In genomic region chr15:80970018-80970657, GRCh38 we compare ENCODE assay signal across 8 cellular contexts. TPM values are rescaled to one million over a fixed set of nuclear protein-coding genes. Genes with fewer than 3 reads are reported as not detected.
DNase-seq lines count a peak whose midpoint lies in the region; ATAC-seq and TF ChIP-seq lines count a peak whose summit lies in the region.

No MANE protein-coding gene starts in this region.

- peak; percentile 61 for DNase-seq in Daoy (ENCODE audit: low read depth)
- DNase-seq in HUDEP-2 (lab: John Stamatoyannopoulos, UW; ENCODE audit: unreplicated experiment in 76 of 76): peak in 53 of 76 experiments; percentile 6 to 76 (median 47)
- DNase-seq in activated T-cell treated with anti-CD3 and anti-CD28 coated beads, Interleukin-2, amount 50 U/mL, for 24 hours: peak; percentile 61
- peak in 1 of 2 donors; percentile 70 for DNase-seq in fibroblast of lung (ENCODE audit: low read depth in 2 of 2)
- no peak for DNase-seq in type B pancreatic cell (ENCODE audit: extremely low spot score, unreplicated experiment)

- TF ChIP-seq CTCF in fibroblast of lung (conservative IDR thresholded peaks at IDR 0.05 in 1 of 2, IDR thresholded peaks at IDR 0.05 in 1 of 2; ENCODE audit: low read depth in 1 of 2, low read length in 2 of 2): peak; percentile 68 to 72
- peak; percentile 72 for TF ChIP-seq CTCF in neutrophil (IDR thresholded peaks at IDR 0.05)
- TF ChIP-seq CTCF in type B pancreatic cell (conservative IDR thresholded peaks at IDR 0.05): peak; percentile 96

- H3K4me1 ChIP-seq in fibroblast of lung (ENCODE audit: control insufficient read depth, extremely low read depth, insufficient read depth, low read length) (peaks cover 3% of the 10 kb centered on the region), neutrophil (ENCODE audit: control insufficient read depth in 1 of 2, insufficient read depth in 1 of 2, low read depth in 1 of 2, low read length in 1 of 2) (no peaks in the 10 kb centered on the region)

- no peaks in the 10 kb centered on the region for H3K79me2 ChIP-seq in fibroblast of lung (ENCODE audit: control insufficient read depth, insufficient read depth, low read length)

- H3K9me3 Mint-ChIP-seq in activated T-cell treated with anti-CD3 and anti-CD28 coated beads, Interleukin-2, amount 50 U/mL, for 24 hours: no peaks in the 10 kb centered on the region
- H3K9me3 Mint-ChIP-seq in type B pancreatic cell: no peaks in the 10 kb centered on the region

- ATAC-seq in GM19328 (IDR thresholded peaks at IDR 0.05; ENCODE audit: unreplicated experiment): no peak

- H3K4me3 ChIP-seq in fibroblast of lung (replicated peaks in 1 of 4; ENCODE audit: control extremely low read depth in 1 of 4, insufficient read depth in 1 of 4, low read depth in 3 of 4, low read length in 4 of 4) (no peak overlapping the region), neutrophil (ENCODE audit: low read depth in 1 of 2, low read length in 1 of 2) (no peak overlapping the region)

- H4K20me1 ChIP-seq in fibroblast of lung (ENCODE audit: control insufficient read depth, extremely low read depth, insufficient read depth, low read length): no peaks in the 10 kb centered on the region

- H3K36me3 ChIP-seq in fibroblast of lung (ENCODE audit: control insufficient read depth, insufficient read depth, low read length): no peaks in the 10 kb centered on the region
- peaks cover 46% of the 10 kb centered on the region for H3K36me3 ChIP-seq in neutrophil

- H3K4me2 ChIP-seq in fibroblast of lung (ENCODE audit: extremely low read depth, insufficient read depth, low read length): no peak overlapping the region

- H3K4me1 Mint-ChIP-seq in activated T-cell treated with anti-CD3 and anti-CD28 coated beads, Interleukin-2, amount 50 U/mL, for 24 hours (ENCODE audit: low read depth): peaks cover 16% of the 10 kb centered on the region
- H3K4me1 Mint-ChIP-seq in type B pancreatic cell (ENCODE audit: unreplicated experiment): peaks cover 19% of the 10 kb centered on the region

- no peak overlapping the region for H2AFZ ChIP-seq in fibroblast of lung (ENCODE audit: low read length)

- H3K36me3 Mint-ChIP-seq in activated T-cell treated with anti-CD3 and anti-CD28 coated beads, Interleukin-2, amount 50 U/mL, for 24 hours (ENCODE audit: low read depth): peaks cover 81% of the 10 kb centered on the region
- peaks cover 9% of the 10 kb centered on the region for H3K36me3 Mint-ChIP-seq in type B pancreatic cell

- H3K27ac Mint-ChIP-seq in activated T-cell treated with anti-CD3 and anti-CD28 coated beads, Interleukin-2, amount 50 U/mL, for 24 hours: no peak overlapping the region
- H3K27ac Mint-ChIP-seq in type B pancreatic cell: peak overlapping the region; percentile 50

- no peaks in the 10 kb centered on the region for H3K27me3 Mint-ChIP-seq in activated T-cell treated with anti-CD3 and anti-CD28 coated beads, Interleukin-2, amount 50 U/mL, for 24 hours
- no peaks in the 10 kb centered on the region for H3K27me3 Mint-ChIP-seq in type B pancreatic cell

- H3K27me3 ChIP-seq in fibroblast of lung (ENCODE audit: control insufficient read depth, insufficient read depth, low read length): no peaks in the 10 kb centered on the region
- no peaks in the 10 kb centered on the region for H3K27me3 ChIP-seq in neutrophil

- H3K9me3 ChIP-seq in fibroblast of lung (ENCODE audit: control insufficient read depth, insufficient read depth, low read depth, low read length) (no peaks in the 10 kb centered on the region), neutrophil (no peaks in the 10 kb centered on the region)

- H3K27ac ChIP-seq in fibroblast of lung (ENCODE audit: insufficient read depth, low read length): no peak overlapping the region
- no peak overlapping the region for H3K27ac ChIP-seq in neutrophil

- no peak overlapping the region for H3K9ac ChIP-seq in fibroblast of lung (ENCODE audit: insufficient read depth, low read length)

- no peak overlapping the region for H3K4me3 Mint-ChIP-seq in activated T-cell treated with anti-CD3 and anti-CD28 coated beads, Interleukin-2, amount 50 U/mL, for 24 hours
- H3K4me3 Mint-ChIP-seq in type B pancreatic cell: peak overlapping the region; percentile 8

TF ChIP-seq in PFSK-1, 5 proteins besides CTCF, POLR2A, EP300 and RAD21:
- no peak for TF ChIP-seq TAF1 (IDR thresholded peaks at IDR 0.05; ENCODE audit: borderline replicate concordance, insufficient read depth, low read length)
- no peak for TF ChIP-seq POLR2AphosphoS5 (IDR thresholded peaks at IDR 0.05; ENCODE audit: low read depth, low read length)
- no peak for TF ChIP-seq FOXP2 (optimal IDR thresholded peaks at IDR 0.05; ENCODE audit: borderline replicate concordance, extremely low read depth, extremely low read length, insufficient read depth)
- TF ChIP-seq REST (IDR thresholded peaks at IDR 0.05; ENCODE audit: insufficient read depth in 1 of 2, low read depth in 2 of 2, low read length in 2 of 2): 0 out of 4 replicates have a peak, but pooled peaks of 1 of the 2 experiments have one; percentile 32
- 0 out of 2 replicates have a peak, but pooled peaks have one; percentile 43 for TF ChIP-seq SIN3A (IDR thresholded peaks at IDR 0.05; ENCODE audit: borderline replicate concordance, insufficient read depth, low read length)

RNA-seq across cellular contexts. Expression of gene MESD, which starts 19.5 kb away (rescaled TPM):
- 14.2 and 22.3 TPM in 2 replicates for total RNA-seq in Daoy (2014; rRNA removed; shearing (Covaris generic))
- polyA plus RNA-seq in PFSK-1 (2012; ENCODE audit: insufficient read length, low read depth): 24.0 TPM
- total RNA-seq in fibroblast of lung (19.8 and 21.3 TPM in 2 replicates), type B pancreatic cell (ENCODE audit: low replicate concordance) (30.7 and 36.6 TPM in 2 replicates)
- polyA plus RNA-seq in fibroblast of lung: 26.0 and 27.3 TPM in 2 replicates
- polyA plus RNA-seq in fibroblast of lung (2012): 31.7 and 32.4 TPM in 2 replicates
- polyA minus RNA-seq in fibroblast of lung (ENCODE audit: low replicate concordance): 5.3 and 7.1 TPM in 2 replicates

RNA-seq across cellular contexts. Expression of gene TLNRD1, which starts 30.6 kb away (rescaled TPM):
- 27.4 and 28.0 TPM in 2 replicates for total RNA-seq in Daoy (2014; rRNA removed; shearing (Covaris generic))
- polyA plus RNA-seq in PFSK-1 (2012; ENCODE audit: insufficient read length, low read depth): 21.6 TPM
- total RNA-seq in fibroblast of lung: 4.3 and 4.6 TPM in 2 replicates
- 3.3 and 4.6 TPM in 2 replicates for polyA plus RNA-seq in fibroblast of lung
- polyA plus RNA-seq in fibroblast of lung (2012): 5.4 and 7.5 TPM in 2 replicates
- polyA minus RNA-seq in fibroblast of lung (ENCODE audit: low replicate concordance): 1.4 and 1.8 TPM in 2 replicates
- 16.7 and 20.1 TPM in 2 replicates for total RNA-seq in type B pancreatic cell (ENCODE audit: low replicate concordance)
